19 cellular contexts compared by ENCODE assay signal in genomic region chr9:133823189-133824105, GRCh38.
DNase-seq lines count a peak whose midpoint lies in the region; ATAC-seq, FAIRE-seq and TF ChIP-seq lines count a peak whose summit lies in the region.
"Had no signal": no experiment of that assay in that cellular context is flagged by ENCODE, and none has a peak within 500 bp of the region (broad histone marks: within the 10 kb centered on the region; RNA-seq: fewer than 3 reads in every experiment).

No MANE protein-coding gene starts in this region.

- peak in 1 of 3 experiments; percentile 5; a peak in 1 of 6 replicates for TF ChIP-seq CTCF in GM12878 (IDR thresholded peaks at IDR 0.05 in 2 of 3, conservative IDR thresholded peaks at IDR 0.05 in 1 of 3; ENCODE audit: control insufficient read depth in 2 of 3, extremely low read depth in 1 of 3, insufficient read depth in 1 of 3, low read depth in 3 of 3, low read length in 3 of 3)
- TF ChIP-seq CTCF in osteoblast (IDR thresholded peaks at IDR 0.05; ENCODE audit: extremely low read depth, low read depth, low read length), result no peak
- no peak for TF ChIP-seq CTCF in upper lobe of right lung (IDR thresholded peaks at IDR 0.05)

- H3K79me2 ChIP-seq in GM12878 (ENCODE audit: control insufficient read depth, insufficient read depth, low read length) (peaks cover 20% of the 10 kb centered on the region), osteoblast (ENCODE audit: insufficient read depth, low read length) (no peaks in the 10 kb centered on the region)

- TF ChIP-seq POLR2A in GM12878 (IDR thresholded peaks at IDR 0.05; ENCODE audit: low read depth, low read length), result peak; percentile 34; the same call in 1 of the 2 replicates

- H3K9me3 ChIP-seq in GM12878 (replicated peaks; ENCODE audit: control insufficient read depth, insufficient read depth, low read length) (no peaks in the 10 kb centered on the region), osteoblast (ENCODE audit: low read depth, low read length) (no peaks in the 10 kb centered on the region), upper lobe of right lung (no peaks in the 10 kb centered on the region)
- H3K9me3 ChIP-seq: gastroesophageal sphincter, tibial nerve had no signal

- in situ Hi-C loops in GM12878 (cut with MboI), result no loop called here

- ATAC-seq in HG02642 (IDR thresholded peaks at IDR 0.05; ENCODE audit: poor library complexity, unreplicated experiment), result peak; percentile 45
- ATAC-seq in GM12878, result peak; percentile 78
- ATAC-seq in HG02885 (IDR thresholded peaks at IDR 0.05; ENCODE audit: poor library complexity, unreplicated experiment), result no peak
- no peak for ATAC-seq in upper lobe of right lung
- ATAC-seq: gastroesophageal sphincter, PC-3 had no signal

- no peak for TF ChIP-seq RAD21 in GM12878 (IDR thresholded peaks at IDR 0.05; ENCODE audit: insufficient read depth, low read depth, low read length)

- H3K27ac ChIP-seq in GM12878 (ENCODE audit: control insufficient read depth, insufficient read depth), result peak overlapping the region; percentile 77
- H3K27ac ChIP-seq in osteoblast (ENCODE audit: low read depth, low read length), result no peak overlapping the region
- H3K27ac ChIP-seq in upper lobe of right lung, result no peak overlapping the region
- H3K27ac ChIP-seq: brain microvascular endothelial cell, gastroesophageal sphincter, tibial nerve had no signal

- H3K4me2 ChIP-seq in GM12878 (ENCODE audit: control insufficient read depth, insufficient read depth), result peak overlapping the region; percentile 81
- H3K4me2 ChIP-seq in osteoblast (ENCODE audit: insufficient read depth, low read length), result no peak overlapping the region

- BruUV-seq in GM12878 (replicated peaks; lab: Mats Ljungman, UMichigan), result TSS peak; percentile 66

- H3K4me3 ChIP-seq in GM12878, result peak overlapping the region; percentile 53; the same call in 1 of the 2 replicates
- H3K4me3 ChIP-seq in osteoblast (ENCODE audit: insufficient read depth, low read length), result no peak overlapping the region
- no peak overlapping the region for H3K4me3 ChIP-seq in upper lobe of right lung
- H3K4me3 ChIP-seq: gastroesophageal sphincter, tibial nerve had no signal

- intact Hi-C loops in GM12878 (cut with micrococcal nuclease; ENCODE audit: unreplicated experiment) (loop anchor here (2.0 to 5.0 kb wide), 2 partner anchors 79 to 131 kb away; no protein-coding TSS in a partner anchor), upper lobe of right lung (cut with DNase I) (no loop called here)

- H2AFZ ChIP-seq in GM12878 (ENCODE audit: control insufficient read depth, low read depth, low read length) (peak overlapping the region; percentile 67), osteoblast (ENCODE audit: low read length) (no peak overlapping the region)

- RAD21 ChIA-PET in GM12878 (lab: Charles Lee; ENCODE audit: unreplicated experiment), result interaction anchor here (1.1 to 4.0 kb wide), 3 partner anchors 123 to 171 kb away, joined by 3 to 19 read pairs (median 8); no protein-coding TSS in a partner anchor

- H3K27me3 ChIP-seq in GM12878 (replicated peaks in 1 of 2; ENCODE audit: control insufficient read depth in 2 of 2, insufficient read depth in 2 of 2, low read length in 1 of 2) (no peaks in the 10 kb centered on the region), osteoblast (ENCODE audit: insufficient read depth, low read length) (no peaks in the 10 kb centered on the region), upper lobe of right lung (no peaks in the 10 kb centered on the region)
- H3K27me3 ChIP-seq: brain microvascular endothelial cell, gastroesophageal sphincter, tibial nerve had no signal

- WGBS in GM12878 (ENCODE audit: insufficient coverage, insufficient replicate concordance, low lambda C conversion rate, missing lambda C conversion rate), result 11% methylated on average over 29 of the region's 29 CpGs

- H3K9ac ChIP-seq in GM12878 (ENCODE audit: control insufficient read depth, insufficient read depth, low read length), result peak overlapping the region; percentile 82

- peaks cover 33% of the 10 kb centered on the region for H3K4me1 ChIP-seq in GM12878 (ENCODE audit: control insufficient read depth, insufficient read depth, low read length)
- H3K4me1 ChIP-seq in osteoblast (ENCODE audit: insufficient read depth, low read length), result no peaks in the 10 kb centered on the region
- H3K4me1 ChIP-seq in upper lobe of right lung, result no peaks in the 10 kb centered on the region

- FAIRE-seq in GM12878 (lab: Jason Lieb, UNC), result peak; percentile 91

- SMC1A ChIA-PET in GM12878 (lab: Charles Lee; ENCODE audit: uncharacterized antibody, unreplicated experiment), result interaction anchor here (1.2 kb wide), 1 partner anchor 170 kb away, joined by 3 read pairs; no protein-coding TSS in a partner anchor

- CTCF ChIA-PET in GM12878 (lab: Yijun Ruan, JAX), result interaction anchor here (0.5 to 1.4 kb wide), 3 partner anchors 16 to 170 kb away, joined by 3 to 8 read pairs (median 3); no protein-coding TSS in a partner anchor

- peak; percentile 36 for DNase-seq in NCI-H2227 (lab: John Stamatoyannopoulos, UW; ENCODE audit: unreplicated experiment)
- DNase-seq in NCI-H2227 treated with DMSO at 0.1 percent for 48 hours (lab: John Stamatoyannopoulos, UW), result no peak
- DNase-seq in GM12878 (ENCODE audit: low read depth, low spot score), result peak; percentile 57
- DNase-seq in retina, result peak; percentile 49
- no peak for DNase-seq in osteoblast (ENCODE audit: insufficient read length, low spot score, missing footprints)
- no peak for DNase-seq in upper lobe of right lung
- DNase-seq: 8988T; activated CD4-positive, alpha-beta memory T cell treated with anti-CD3 and anti-CD28 coated beads, Interleukin-2, amount 10 ng/mL, durations not matched to agents 7 days and 5 days; activated gamma-delta T cell; brain microvascular endothelial cell; Calu3; kidney glomerular epithelial cell; NCI-H2029 treated with DMSO at 0.1 percent for 48 hours; PC-3; T-helper 9 cell had no signal

- peak; percentile 88 to 89; a peak in 3 of 4 replicates for TF ChIP-seq EP300 in GM12878 (IDR thresholded peaks at IDR 0.05; ENCODE audit: borderline replicate concordance in 1 of 2, control insufficient read depth in 1 of 2, low read depth in 2 of 2, low read length in 2 of 2)

- H4K20me1 ChIP-seq in GM12878 (ENCODE audit: control insufficient read depth, insufficient read depth) (no peaks in the 10 kb centered on the region), osteoblast (ENCODE audit: insufficient read depth, low read length) (peaks cover 4% of the 10 kb centered on the region)

- POLR2A ChIA-PET in GM12878 (lab: Charles Lee), result interaction anchor here (1.1 kb wide), 1 partner anchor 170 kb away, joined by 3 read pairs; no protein-coding TSS in a partner anchor

- H3K36me3 ChIP-seq in GM12878 (ENCODE audit: control insufficient read depth in 2 of 2, insufficient read depth in 2 of 2, low read length in 1 of 2), result peaks cover 8 to 11% of the 10 kb centered on the region in 2 experiments; a peak in 3 of 4 replicates
- no peaks in the 10 kb centered on the region for H3K36me3 ChIP-seq in osteoblast (ENCODE audit: insufficient read depth, low read length)
- H3K36me3 ChIP-seq in upper lobe of right lung, result no peaks in the 10 kb centered on the region
- H3K36me3 ChIP-seq: brain microvascular endothelial cell, gastroesophageal sphincter, tibial nerve had no signal

TF ChIP-seq in GM12878, 131 proteins besides CTCF, POLR2A, EP300 and RAD21 (continues in another document):
- 0 out of 2 replicates have a peak, but pooled peaks have one; percentile 15 for TF ChIP-seq HDGF (IDR thresholded peaks at IDR 0.05)
- TF ChIP-seq ZNF24 (IDR thresholded peaks at IDR 0.05), result no peak; the same call in 1 of the 2 replicates
- peak; percentile 92 for TF ChIP-seq IKZF1 (conservative IDR thresholded peaks at IDR 0.05)
- TF ChIP-seq RCOR1 (conservative IDR thresholded peaks at IDR 0.05; ENCODE audit: low read depth, low read length), result no peak
- TF ChIP-seq BCL11A (IDR thresholded peaks at IDR 0.05; ENCODE audit: low read depth, low read length), result peak; percentile 64; the same call in 1 of the 2 replicates
- TF ChIP-seq MTA2 (IDR thresholded peaks at IDR 0.05; ENCODE audit: low read depth), result peak; percentile 85
- peak; percentile 45; the same call in 1 of the 2 replicates for TF ChIP-seq BACH1 (IDR thresholded peaks at IDR 0.05; ENCODE audit: borderline replicate concordance)
- no peak for TF ChIP-seq FOXK2 (IDR thresholded peaks at IDR 0.05)
- peak; percentile 71 for TF ChIP-seq RELA (IDR thresholded peaks at IDR 0.05; ENCODE audit: borderline replicate concordance, partially characterized antibody)
- peak; percentile 97 for TF ChIP-seq PAX5 (IDR thresholded peaks at IDR 0.05; ENCODE audit: borderline replicate concordance, low read depth, low read length)
- no peak for TF ChIP-seq MEF2A (IDR thresholded peaks at IDR 0.05; ENCODE audit: insufficient read depth, low read depth, low read length)
- no peak for TF ChIP-seq ATF2 (IDR thresholded peaks at IDR 0.05; ENCODE audit: low read length)
- TF ChIP-seq CHD2 (IDR thresholded peaks at IDR 0.05; ENCODE audit: borderline replicate concordance, low read depth, low read length), result peak; percentile 90
- TF ChIP-seq RUNX3 (IDR thresholded peaks at IDR 0.05; ENCODE audit: low read length), result peak; percentile 46; the same call in 1 of the 2 replicates
- no peak for TF ChIP-seq CHD4 (IDR thresholded peaks at IDR 0.05)
- TF ChIP-seq SP1 (IDR thresholded peaks at IDR 0.05; ENCODE audit: low read depth, low read length), result peak; percentile 39
- TF ChIP-seq DPF2 (IDR thresholded peaks at IDR 0.05), result peak; percentile 67; the same call in 1 of the 2 replicates
- TF ChIP-seq ATF7 (IDR thresholded peaks at IDR 0.05; ENCODE audit: low read depth), result peak; percentile 51
- peak; percentile 88 for TF ChIP-seq EED (IDR thresholded peaks at IDR 0.05; ENCODE audit: low read depth)
- TF ChIP-seq SMC3 (IDR thresholded peaks at IDR 0.05; ENCODE audit: borderline replicate concordance, low read length), result peak; percentile 20; the same call in 1 of the 2 replicates
- TF ChIP-seq HCFC1 (IDR thresholded peaks at IDR 0.05; ENCODE audit: low read length), result 0 out of 2 replicates have a peak, but pooled peaks have one; percentile 3
- TF ChIP-seq MYC (IDR thresholded peaks at IDR 0.05; ENCODE audit: insufficient read depth, insufficient read length, insufficient replicate concordance, low read length, severe bottlenecking), result peak; percentile 87

Comparison
In these comparisons a context has a peak if more than half of its experiments do, and no peak if none do; other contexts are left out.
1. DNase-seq: peak in NCI-H2227 (single experiment), GM12878 (single experiment) and retina (single experiment); none in NCI-H2227 treated with DMSO at 0.1 percent for 48 hours (single experiment), osteoblast (single experiment) and upper lobe of right lung (single experiment).
2. ATAC-seq: peak in HG02642 (single experiment) and GM12878 (single experiment); none in HG02885 (single experiment) and upper lobe of right lung (single experiment).